ENCODE assay signal across 22 cellular contexts in the genomic region with DNA sequence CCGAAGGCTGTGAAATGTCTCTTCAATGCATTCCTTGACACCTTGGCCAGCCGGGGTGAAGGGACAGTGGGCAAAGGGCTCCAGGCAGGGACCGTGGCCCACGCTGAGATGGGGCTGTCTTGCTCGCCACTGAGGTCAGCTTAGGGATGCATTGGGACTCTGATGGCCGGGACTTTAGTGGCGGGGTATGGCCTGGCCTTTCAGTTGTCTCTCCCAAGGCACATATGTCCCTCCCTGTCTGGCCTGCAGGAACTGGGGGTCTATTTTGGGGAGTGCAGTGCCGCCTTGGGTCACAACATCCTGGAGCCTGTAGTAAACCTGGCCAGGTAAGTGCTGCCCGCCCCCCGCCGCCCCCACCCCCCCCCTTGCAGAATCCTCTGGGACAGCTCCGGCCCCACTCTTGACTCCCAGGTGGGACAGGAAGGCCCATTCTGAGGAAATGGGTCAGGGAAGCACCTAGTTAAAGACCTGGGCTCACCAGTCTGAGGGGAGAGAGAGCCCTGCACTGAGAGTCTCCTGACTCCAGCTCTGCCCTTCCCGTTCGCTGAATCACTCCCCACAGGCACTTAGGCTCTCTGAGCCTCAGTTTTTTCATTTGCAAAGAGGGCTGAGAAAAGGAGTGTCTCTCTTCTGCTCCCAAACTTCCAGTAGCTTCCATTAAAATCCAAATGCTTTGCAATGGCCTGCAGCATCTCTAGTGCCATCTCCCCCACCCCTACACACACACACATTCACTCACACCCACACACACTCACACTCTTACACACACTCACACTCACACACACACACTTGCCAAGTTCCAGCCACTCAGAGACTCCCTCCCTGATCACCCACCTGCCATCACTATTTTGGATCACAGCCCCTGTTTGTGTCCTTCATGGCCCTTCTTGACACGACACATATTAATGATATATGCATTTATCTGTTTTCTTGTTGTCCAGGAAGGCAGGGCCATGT. TPM values are rescaled to one million over a fixed set of nuclear protein-coding genes. Genes with fewer than 3 reads are reported as not detected.
A peak's percentile ranks its signal among the peaks of the same experiment; 100 is the strongest.
DNase-seq lines count a peak whose midpoint lies in the region; ATAC-seq and TF ChIP-seq lines count a peak whose summit lies in the region.
"Had no signal": no experiment of that assay in that cellular context is flagged by ENCODE, and none has a peak within 500 bp of the region (broad histone marks: within the 10 kb centered on the region; RNA-seq: fewer than 3 reads in every experiment).

No MANE protein-coding gene starts in this region.

- H3K27ac ChIP-seq in foreskin keratinocyte (no peak overlapping the region), neuronal stem cell (replicated peaks; ENCODE audit: low read length) (no peak overlapping the region), heart right ventricle (no peak overlapping the region)

- ATAC-seq in foreskin keratinocyte (peak; percentile 24), GM21737 (IDR thresholded peaks at IDR 0.05; ENCODE audit: unreplicated experiment) (no peak), heart right ventricle (no peak), HG03520 (IDR thresholded peaks at IDR 0.05; ENCODE audit: unreplicated experiment) (no peak)

- H3K4me2 ChIP-seq in neuronal stem cell (ENCODE audit: insufficient read depth, low read length, poor library complexity, severe bottlenecking): no peak overlapping the region

- H3K4ac ChIP-seq in neuronal stem cell (ENCODE audit: low read length): no peak overlapping the region

- H3K79me1 ChIP-seq in neuronal stem cell (ENCODE audit: low read depth, low read length): no peaks in the 10 kb centered on the region

- no peak overlapping the region for H4K8ac ChIP-seq in neuronal stem cell (ENCODE audit: low read depth, low read length)

- H3K4me1 ChIP-seq in foreskin keratinocyte (peaks cover 3% of the 10 kb centered on the region), neuronal stem cell (ENCODE audit: control insufficient read depth in 2 of 2, insufficient read depth in 1 of 2, low read depth in 1 of 2, low read length in 2 of 2) (peaks cover 2 to 10% of the 10 kb centered on the region in 2 donors), heart right ventricle (peaks cover 8 to 49% (median 23%) of the 10 kb centered on the region in 9 donors)

- no peak overlapping the region for H3K18ac ChIP-seq in neuronal stem cell (ENCODE audit: low read length)

- no peak overlapping the region for H2BK120ac ChIP-seq in neuronal stem cell (ENCODE audit: low read depth, low read length)

- DNase-seq in ELR (ENCODE audit: low read depth): peak; percentile 40
- DNase-seq in NCI-H226: peak; percentile 20
- no peak for DNase-seq in foreskin keratinocyte
- no peak for DNase-seq in neuronal stem cell (ENCODE audit: low spot score)
- no peak for DNase-seq in heart right ventricle
- DNase-seq: C1 segment of cervical spinal cord, DMS 273 treated with DMSO at 0.1 percent for 48 hours, GF-D8, GOT3, HFFc6, IMR-90, Kasumi-1, NCI-H187, NCI-H345, NCI-H748 treated with DMSO at 0.1 percent for 48 hours, OCI-M1, SIG-M5 had no signal

- H3K23ac ChIP-seq in neuronal stem cell (ENCODE audit: low read depth, low read length, poor library complexity): no peak overlapping the region

- intact Hi-C loops in heart right ventricle (cut with DNase I): no loop called here

- peak overlapping the region; percentile 73 for H3K14ac ChIP-seq in neuronal stem cell (ENCODE audit: low read length)

- no peak overlapping the region for H2BK5ac ChIP-seq in neuronal stem cell (ENCODE audit: low read length)

- no CpG with 5 or more reads among the region's 15 CpGs for WGBS in neuronal stem cell (ENCODE audit: extremely low coverage in 2 of 2, insufficient read length in 2 of 2, insufficient replicate concordance in 1 of 2), 2 donors
- WGBS in heart right ventricle, 2 donors: 93 to 94% methylated on average over 15 of the region's 15 CpGs

- H2AK5ac ChIP-seq in neuronal stem cell (ENCODE audit: low read depth, low read length): no peak overlapping the region

- H2BK12ac ChIP-seq in neuronal stem cell (ENCODE audit: low read length): no peak overlapping the region

- H2BK15ac ChIP-seq in neuronal stem cell (ENCODE audit: low read length): no peak overlapping the region

- TF ChIP-seq CTCF in foreskin keratinocyte (conservative IDR thresholded peaks at IDR 0.05) (no peak), heart right ventricle (IDR thresholded peaks at IDR 0.05) (no peak)

- no peak overlapping the region for H3K4me3 ChIP-seq in neuronal stem cell (ENCODE audit: low read length in 2 of 2)
- no peak overlapping the region for H3K4me3 ChIP-seq in heart right ventricle

- no peaks in the 10 kb centered on the region for H3K27me3 ChIP-seq in foreskin keratinocyte
- peaks cover 0 to 28% (median 0%) of the 10 kb centered on the region in 3 experiments for H3K27me3 ChIP-seq in neuronal stem cell (ENCODE audit: control insufficient read depth in 3 of 3, insufficient read depth in 3 of 3, low read depth in 1 of 3, low read length in 3 of 3)
- H3K27me3 ChIP-seq in heart right ventricle: no peaks in the 10 kb centered on the region

- no peaks in the 10 kb centered on the region for H3K9me3 ChIP-seq in neuronal stem cell (replicated peaks in 1 of 2; ENCODE audit: control insufficient read depth in 2 of 2, insufficient read depth in 1 of 2, low read depth in 1 of 2, low read length in 2 of 2)
- H3K9me3 ChIP-seq in heart right ventricle: no peaks in the 10 kb centered on the region

- no peak overlapping the region for H4K91ac ChIP-seq in neuronal stem cell (ENCODE audit: low read depth, low read length, poor library complexity)

- no peak overlapping the region for H3K9ac ChIP-seq in neuronal stem cell (ENCODE audit: low read depth, low read length, poor library complexity)

- H3K36me3 ChIP-seq in neuronal stem cell (replicated peaks in 1 of 2; ENCODE audit: control insufficient read depth in 2 of 2, insufficient read depth in 2 of 2, low read length in 2 of 2): no peaks in the 10 kb centered on the region
- no peaks in the 10 kb centered on the region for H3K36me3 ChIP-seq in heart right ventricle

- no peak overlapping the region for H2AFZ ChIP-seq in neuronal stem cell (ENCODE audit: low read length)

RNA-seq across cellular contexts. Expression of a gene that starts 33.1 kb away (rescaled TPM):
- 0.03 TPM in 1 of 2 replicates, not detected in the other for total RNA-seq in foreskin keratinocyte
- polyA plus RNA-seq in foreskin keratinocyte: 0.01 and 0.03 TPM in 2 replicates
- 0.01 TPM for polyA plus RNA-seq in neuronal stem cell (2013, experiment 1 of 2)
- 0.01 TPM for polyA plus RNA-seq in neuronal stem cell (2013, experiment 2 of 2)
- total RNA-seq in heart right ventricle: under 1 TPM in 4 of 10 donors, not detected in 6; 0.05 to 0.39 (median 0.06) TPM
- under 1 TPM; 0.03 to 0.15 TPM for polyA plus RNA-seq in heart right ventricle
- total RNA-seq: A673, HT-29, IMR-90, RPMI7951 had no signal

RNA-seq across cellular contexts. Expression of a gene that starts 52.2 kb away (rescaled TPM):
- total RNA-seq in foreskin keratinocyte: 266 and 328 TPM in 2 replicates
- 318 and 350 TPM in 2 replicates for polyA plus RNA-seq in foreskin keratinocyte
- polyA plus RNA-seq in neuronal stem cell (2013, experiment 1 of 2): 54.0 TPM
- 53.5 TPM for polyA plus RNA-seq in neuronal stem cell (2013, experiment 2 of 2)
- total RNA-seq in heart right ventricle: 100 to 1,000 TPM in 2 of 10 donors, 10 to 100 TPM in 8; 27.1 to 105 (median 61.2) TPM
- 100 to 1,000 TPM in 1 of 2 donors, 10 to 100 TPM in 1; 23.3 to 357 TPM for polyA plus RNA-seq in heart right ventricle

Comparison
In these comparisons a context has a peak if more than half of its experiments do, and no peak if none do; other contexts are left out.
1. DNase-seq: peak in ELR (single experiment) and NCI-H226 (single experiment); none in foreskin keratinocyte (0 of 2), neuronal stem cell (single experiment) and heart right ventricle (0 of 2).